Comparison of ENCODE assay signal across 15 cellular contexts in genomic region chr5:173798127-173798810, GRCh38.
DNase-seq lines count a peak whose midpoint lies in the region; FAIRE-seq and TF ChIP-seq lines count a peak whose summit lies in the region.
"Had no signal": no experiment of that assay in that cellular context is flagged by ENCODE, and none has a peak within 500 bp of the region (broad histone marks: within the 10 kb centered on the region; RNA-seq: fewer than 3 reads in every experiment).

No MANE protein-coding gene starts in this region.

- H3K27me3 Mint-ChIP-seq in MCF 10A (ENCODE audit: insufficient read depth, unreplicated experiment) (no peaks in the 10 kb centered on the region), neural crest cell (ENCODE audit: low read depth) (no peaks in the 10 kb centered on the region)
- H3K27me3 Mint-ChIP-seq: CD4-positive, CD25-positive, alpha-beta regulatory T cell had no signal

- H3K9me3 ChIP-seq in mammary epithelial cell (replicated peaks; ENCODE audit: insufficient read depth, low read length) = no peaks in the 10 kb centered on the region
- H3K9me3 ChIP-seq: BLaER1 treated with 17β-estradiol and CSF1 and Interleukin-3, amounts not matched to agents 10 nM and 100 nM; HAP-1 had no signal

- H3K9me3 Mint-ChIP-seq in MCF 10A (ENCODE audit: unreplicated experiment) (no peaks in the 10 kb centered on the region), neural crest cell (no peaks in the 10 kb centered on the region)
- H3K9me3 Mint-ChIP-seq: CD4-positive, CD25-positive, alpha-beta regulatory T cell; HFFc6 had no signal

- H2AFZ ChIP-seq in mammary epithelial cell (ENCODE audit: low read depth, low read length) = no peak overlapping the region

- DNase-seq in MCF 10A (ENCODE audit: unreplicated experiment) (no peak), mammary epithelial cell (no peak), left kidney (ENCODE audit: low read depth, low spot score) (peak; percentile 37), neural crest cell (ENCODE audit: low read depth, low spot score) (no peak), AG08396 (ENCODE audit: low spot score) (no peak), GM19239 (ENCODE audit: insufficient read length, low spot score) (no peak), T1000 (lab: John Stamatoyannopoulos, UW) (no peak)
- no peak for DNase-seq in activated CD4-positive, CD25-positive, alpha-beta regulatory T cell (lab: John Stamatoyannopoulos, UW)
- DNase-seq: CD4-positive, CD25-positive, alpha-beta regulatory T cell; GOT3; HFFc6 had no signal

- no peak overlapping the region for H3K4me3 Mint-ChIP-seq in MCF 10A (ENCODE audit: unreplicated experiment)
- H3K4me3 Mint-ChIP-seq in neural crest cell = no peak overlapping the region
- H3K4me3 Mint-ChIP-seq: CD4-positive, CD25-positive, alpha-beta regulatory T cell; HFFc6 had no signal

- peak overlapping the region; percentile 50 for H3K27ac Mint-ChIP-seq in MCF 10A (ENCODE audit: low read depth, unreplicated experiment)
- peak overlapping the region; percentile 41 for H3K27ac Mint-ChIP-seq in neural crest cell (ENCODE audit: unreplicated experiment)
- H3K27ac Mint-ChIP-seq: CD4-positive, CD25-positive, alpha-beta regulatory T cell; HFFc6 had no signal

- H3K4me3 ChIP-seq in mammary epithelial cell (replicated peaks in 1 of 3; ENCODE audit: insufficient read depth in 1 of 3, low read depth in 2 of 3, low read length in 3 of 3) = no peak overlapping the region
- H3K4me3 ChIP-seq: BLaER1 treated with 17β-estradiol and CSF1 and Interleukin-3, amounts not matched to agents 10 nM and 100 nM; HAP-1 had no signal

- no peak overlapping the region for H3K27ac ChIP-seq in mammary epithelial cell (ENCODE audit: insufficient read depth, low read depth, low read length)
- H3K27ac ChIP-seq: 22Rv1; BLaER1 treated with 17β-estradiol and CSF1 and Interleukin-3, amounts not matched to agents 10 nM and 100 nM; HL-60 had no signal

- no TSS peak for BruUV-seq in MCF 10A (replicated peaks; lab: Mats Ljungman, UMichigan)
- BruUV-seq in mammary epithelial cell (replicated peaks; lab: Mats Ljungman, UMichigan) = no TSS peak

- H4K20me1 ChIP-seq in mammary epithelial cell (ENCODE audit: insufficient read depth, low read length) = no peaks in the 10 kb centered on the region
- H4K20me1 ChIP-seq: BLaER1 treated with 17β-estradiol and CSF1 and Interleukin-3, amounts not matched to agents 10 nM and 100 nM had no signal

- in situ Hi-C loops in mammary epithelial cell (cut with MboI; ENCODE audit: low sequenced_read_pairs in 2 of 2) = no loop called here

- H3K4me1 Mint-ChIP-seq in MCF 10A (ENCODE audit: insufficient read depth, unreplicated experiment) = peaks cover 77% of the 10 kb centered on the region
- H3K4me1 Mint-ChIP-seq in neural crest cell = no peaks in the 10 kb centered on the region

- TF ChIP-seq CTCF in MCF 10A (IDR thresholded peaks at IDR 0.05; ENCODE audit: unreplicated experiment) (no peak), mammary epithelial cell (conservative IDR thresholded peaks at IDR 0.05 in 1 of 2, IDR thresholded peaks at IDR 0.05 in 1 of 2; ENCODE audit: extremely low read depth in 1 of 2, insufficient read depth in 1 of 2, low read depth in 1 of 2, low read length in 2 of 2) (no peak), neural crest cell (conservative IDR thresholded peaks at IDR 0.05) (no peak)

- no peaks in the 10 kb centered on the region for H3K27me3 ChIP-seq in mammary epithelial cell (ENCODE audit: insufficient read depth, low read length)
- H3K27me3 ChIP-seq: BLaER1 treated with 17β-estradiol and CSF1 and Interleukin-3, amounts not matched to agents 10 nM and 100 nM had no signal

- intact Hi-C loops in MCF 10A (cut with micrococcal nuclease) = no loop called here
- intact Hi-C loops in mammary epithelial cell (cut with micrococcal nuclease) = no loop called here

- no peak overlapping the region for H3K4me2 ChIP-seq in mammary epithelial cell (ENCODE audit: insufficient read depth, low read depth, low read length)
- H3K4me2 ChIP-seq: BLaER1 treated with 17β-estradiol and CSF1 and Interleukin-3, amounts not matched to agents 10 nM and 100 nM had no signal

- POLR2A ChIA-PET in MCF 10A (lab: Yijun Ruan, JAX) = interaction anchor here (1.0 to 4.4 kb wide), 8 partner anchors 9 to 92 kb away, joined by 3 to 25 read pairs (median 6); no protein-coding TSS in a partner anchor

- no peak for FAIRE-seq in GM19239 (lab: Jason Lieb, UNC)

- dilution Hi-C loops in mammary epithelial cell (cut with HindIII; ENCODE audit: low sequenced_read_pairs) = no loop called here

- no peaks in the 10 kb centered on the region for H3K36me3 Mint-ChIP-seq in MCF 10A (ENCODE audit: insufficient read depth, unreplicated experiment)
- H3K36me3 Mint-ChIP-seq in neural crest cell (ENCODE audit: low read depth) = no peaks in the 10 kb centered on the region
- H3K36me3 Mint-ChIP-seq: CD4-positive, CD25-positive, alpha-beta regulatory T cell had no signal

- CTCF ChIA-PET in MCF 10A (lab: Yijun Ruan, JAX) (interaction anchor here (0.5 to 0.7 kb wide), 3 partner anchors 28 to 1036 kb away, joined by 3 to 4 read pairs (median 4); no protein-coding TSS in a partner anchor), mammary epithelial cell (lab: Charles Lee; ENCODE audit: low non-redundant PET) (no interaction called here)

- peaks cover 18% of the 10 kb centered on the region for H3K4me1 ChIP-seq in mammary epithelial cell (ENCODE audit: insufficient read depth, low read length)
- H3K4me1 ChIP-seq: HAP-1 had no signal

- no peak overlapping the region for H3K9ac ChIP-seq in mammary epithelial cell (ENCODE audit: insufficient read depth, low read length)
- H3K9ac ChIP-seq: BLaER1 treated with 17β-estradiol and CSF1 and Interleukin-3, amounts not matched to agents 10 nM and 100 nM had no signal

- WGBS in mammary epithelial cell (ENCODE audit: low coverage, missing lambda C conversion rate) = 94% methylated on average over 4 of the region's 4 CpGs

- H3K36me3 ChIP-seq in mammary epithelial cell (ENCODE audit: insufficient read depth, low read length) = no peaks in the 10 kb centered on the region
- H3K36me3 ChIP-seq: BLaER1 treated with 17β-estradiol and CSF1 and Interleukin-3, amounts not matched to agents 10 nM and 100 nM; HAP-1 had no signal

- H3K79me2 ChIP-seq in mammary epithelial cell (ENCODE audit: insufficient read depth, low read length) = no peaks in the 10 kb centered on the region
